In the genomic region with DNA sequence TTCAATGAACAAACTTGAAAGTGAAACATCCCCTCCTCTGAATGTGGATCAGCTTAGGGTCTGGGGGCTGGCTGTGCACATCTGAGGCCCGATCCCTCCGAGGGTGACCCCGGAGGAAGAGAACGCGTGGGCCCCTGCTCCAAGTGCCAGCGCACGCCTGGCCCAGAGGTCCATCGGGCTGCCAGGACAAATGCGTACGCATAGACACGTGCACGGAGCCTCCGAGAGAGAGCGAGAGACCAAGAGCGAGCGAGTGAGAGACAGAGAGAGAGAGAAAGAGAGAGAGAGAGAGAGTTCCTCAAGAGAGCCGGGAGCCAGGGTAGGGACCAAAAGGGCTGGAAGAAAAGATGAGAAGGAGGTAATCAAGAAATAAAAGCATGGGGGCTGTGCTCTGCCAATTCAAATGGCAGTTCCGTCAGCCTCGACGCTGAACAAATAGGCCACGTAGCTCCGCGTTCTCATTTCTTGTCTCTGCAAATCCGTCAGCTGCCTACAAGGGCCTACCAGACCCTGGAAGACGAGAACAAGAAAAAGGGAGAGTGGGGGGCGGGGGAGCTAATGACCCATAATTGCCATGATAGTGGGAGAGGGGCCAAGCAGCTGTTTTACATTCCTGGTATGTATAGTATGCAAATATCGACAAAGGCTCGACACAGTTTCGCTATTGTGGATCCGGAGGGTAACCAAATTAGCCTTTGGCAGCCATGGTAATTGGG, we compare ENCODE assay signal across 1 cellular context.
TF ChIP-seq lines count a peak whose summit lies in the region.

No MANE protein-coding gene starts in this region.

TF ChIP-seq in WTC11, 78 proteins besides CTCF, POLR2A, EP300 and RAD21 (continued from another document):
- TF ChIP-seq, protein P1, sequence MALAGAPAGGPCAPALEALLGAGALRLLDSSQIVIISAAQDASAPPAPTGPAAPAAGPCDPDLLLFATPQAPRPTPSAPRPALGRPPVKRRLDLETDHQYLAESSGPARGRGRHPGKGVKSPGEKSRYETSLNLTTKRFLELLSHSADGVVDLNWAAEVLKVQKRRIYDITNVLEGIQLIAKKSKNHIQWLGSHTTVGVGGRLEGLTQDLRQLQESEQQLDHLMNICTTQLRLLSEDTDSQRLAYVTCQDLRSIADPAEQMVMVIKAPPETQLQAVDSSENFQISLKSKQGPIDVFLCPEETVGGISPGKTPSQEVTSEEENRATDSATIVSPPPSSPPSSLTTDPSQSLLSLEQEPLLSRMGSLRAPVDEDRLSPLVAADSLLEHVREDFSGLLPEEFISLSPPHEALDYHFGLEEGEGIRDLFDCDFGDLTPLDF (CRISPR knock-in tag; IDR thresholded peaks at IDR 0.05): no peak
- TF ChIP-seq FOXP1 (CRISPR knock-in tag; IDR thresholded peaks at IDR 0.05; ENCODE audit: borderline replicate concordance): peak; percentile 22; the same call in 1 of the 2 replicates
- TF ChIP-seq, protein P2, sequence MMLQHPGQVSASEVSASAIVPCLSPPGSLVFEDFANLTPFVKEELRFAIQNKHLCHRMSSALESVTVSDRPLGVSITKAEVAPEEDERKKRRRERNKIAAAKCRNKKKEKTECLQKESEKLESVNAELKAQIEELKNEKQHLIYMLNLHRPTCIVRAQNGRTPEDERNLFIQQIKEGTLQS (CRISPR knock-in tag; conservative IDR thresholded peaks at IDR 0.05): no peak
- TF ChIP-seq, protein P3, sequence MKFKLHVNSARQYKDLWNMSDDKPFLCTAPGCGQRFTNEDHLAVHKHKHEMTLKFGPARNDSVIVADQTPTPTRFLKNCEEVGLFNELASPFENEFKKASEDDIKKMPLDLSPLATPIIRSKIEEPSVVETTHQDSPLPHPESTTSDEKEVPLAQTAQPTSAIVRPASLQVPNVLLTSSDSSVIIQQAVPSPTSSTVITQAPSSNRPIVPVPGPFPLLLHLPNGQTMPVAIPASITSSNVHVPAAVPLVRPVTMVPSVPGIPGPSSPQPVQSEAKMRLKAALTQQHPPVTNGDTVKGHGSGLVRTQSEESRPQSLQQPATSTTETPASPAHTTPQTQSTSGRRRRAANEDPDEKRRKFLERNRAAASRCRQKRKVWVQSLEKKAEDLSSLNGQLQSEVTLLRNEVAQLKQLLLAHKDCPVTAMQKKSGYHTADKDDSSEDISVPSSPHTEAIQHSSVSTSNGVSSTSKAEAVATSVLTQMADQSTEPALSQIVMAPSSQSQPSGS (CRISPR knock-in tag; IDR thresholded peaks at IDR 0.05; ENCODE audit: borderline replicate concordance, low read depth): no peak
- TF ChIP-seq, protein P4, sequence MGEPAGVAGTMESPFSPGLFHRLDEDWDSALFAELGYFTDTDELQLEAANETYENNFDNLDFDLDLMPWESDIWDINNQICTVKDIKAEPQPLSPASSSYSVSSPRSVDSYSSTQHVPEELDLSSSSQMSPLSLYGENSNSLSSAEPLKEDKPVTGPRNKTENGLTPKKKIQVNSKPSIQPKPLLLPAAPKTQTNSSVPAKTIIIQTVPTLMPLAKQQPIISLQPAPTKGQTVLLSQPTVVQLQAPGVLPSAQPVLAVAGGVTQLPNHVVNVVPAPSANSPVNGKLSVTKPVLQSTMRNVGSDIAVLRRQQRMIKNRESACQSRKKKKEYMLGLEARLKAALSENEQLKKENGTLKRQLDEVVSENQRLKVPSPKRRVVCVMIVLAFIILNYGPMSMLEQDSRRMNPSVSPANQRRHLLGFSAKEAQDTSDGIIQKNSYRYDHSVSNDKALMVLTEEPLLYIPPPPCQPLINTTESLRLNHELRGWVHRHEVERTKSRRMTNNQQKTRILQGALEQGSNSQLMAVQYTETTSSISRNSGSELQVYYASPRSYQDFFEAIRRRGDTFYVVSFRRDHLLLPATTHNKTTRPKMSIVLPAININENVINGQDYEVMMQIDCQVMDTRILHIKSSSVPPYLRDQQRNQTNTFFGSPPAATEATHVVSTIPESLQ (CRISPR knock-in tag; IDR thresholded peaks at IDR 0.05): no peak
- TF ChIP-seq JUN (CRISPR knock-in tag; IDR thresholded peaks at IDR 0.05): no peak
- peak; percentile 74; the same call in 1 of the 2 replicates for TF ChIP-seq TEAD1 (CRISPR knock-in tag; IDR thresholded peaks at IDR 0.05)
- TF ChIP-seq, protein P5, sequence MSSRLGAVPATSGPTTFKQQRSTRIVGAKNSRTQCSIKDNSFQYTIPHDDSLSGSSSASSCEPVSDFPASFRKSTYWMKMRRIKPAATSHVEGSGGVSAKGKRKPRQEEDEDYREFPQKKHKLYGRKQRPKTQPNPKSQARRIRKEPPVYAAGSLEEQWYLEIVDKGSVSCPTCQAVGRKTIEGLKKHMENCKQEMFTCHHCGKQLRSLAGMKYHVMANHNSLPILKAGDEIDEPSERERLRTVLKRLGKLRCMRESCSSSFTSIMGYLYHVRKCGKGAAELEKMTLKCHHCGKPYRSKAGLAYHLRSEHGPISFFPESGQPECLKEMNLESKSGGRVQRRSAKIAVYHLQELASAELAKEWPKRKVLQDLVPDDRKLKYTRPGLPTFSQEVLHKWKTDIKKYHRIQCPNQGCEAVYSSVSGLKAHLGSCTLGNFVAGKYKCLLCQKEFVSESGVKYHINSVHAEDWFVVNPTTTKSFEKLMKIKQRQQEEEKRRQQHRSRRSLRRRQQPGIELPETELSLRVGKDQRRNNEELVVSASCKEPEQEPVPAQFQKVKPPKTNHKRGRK (CRISPR knock-in tag; IDR thresholded peaks at IDR 0.05; ENCODE audit: borderline replicate concordance): 0 out of 2 replicates have a peak, but pooled peaks have one; percentile 64
- no peak for TF ChIP-seq SP1 (CRISPR knock-in tag; conservative IDR thresholded peaks at IDR 0.05)
- TF ChIP-seq, protein P6, sequence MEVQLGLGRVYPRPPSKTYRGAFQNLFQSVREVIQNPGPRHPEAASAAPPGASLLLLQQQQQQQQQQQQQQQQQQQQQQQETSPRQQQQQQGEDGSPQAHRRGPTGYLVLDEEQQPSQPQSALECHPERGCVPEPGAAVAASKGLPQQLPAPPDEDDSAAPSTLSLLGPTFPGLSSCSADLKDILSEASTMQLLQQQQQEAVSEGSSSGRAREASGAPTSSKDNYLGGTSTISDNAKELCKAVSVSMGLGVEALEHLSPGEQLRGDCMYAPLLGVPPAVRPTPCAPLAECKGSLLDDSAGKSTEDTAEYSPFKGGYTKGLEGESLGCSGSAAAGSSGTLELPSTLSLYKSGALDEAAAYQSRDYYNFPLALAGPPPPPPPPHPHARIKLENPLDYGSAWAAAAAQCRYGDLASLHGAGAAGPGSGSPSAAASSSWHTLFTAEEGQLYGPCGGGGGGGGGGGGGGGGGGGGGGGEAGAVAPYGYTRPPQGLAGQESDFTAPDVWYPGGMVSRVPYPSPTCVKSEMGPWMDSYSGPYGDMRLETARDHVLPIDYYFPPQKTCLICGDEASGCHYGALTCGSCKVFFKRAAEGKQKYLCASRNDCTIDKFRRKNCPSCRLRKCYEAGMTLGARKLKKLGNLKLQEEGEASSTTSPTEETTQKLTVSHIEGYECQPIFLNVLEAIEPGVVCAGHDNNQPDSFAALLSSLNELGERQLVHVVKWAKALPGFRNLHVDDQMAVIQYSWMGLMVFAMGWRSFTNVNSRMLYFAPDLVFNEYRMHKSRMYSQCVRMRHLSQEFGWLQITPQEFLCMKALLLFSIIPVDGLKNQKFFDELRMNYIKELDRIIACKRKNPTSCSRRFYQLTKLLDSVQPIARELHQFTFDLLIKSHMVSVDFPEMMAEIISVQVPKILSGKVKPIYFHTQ (CRISPR knock-in tag; IDR thresholded peaks at IDR 0.05): no peak
- no peak for TF ChIP-seq HMGA2 (CRISPR knock-in tag; IDR thresholded peaks at IDR 0.05)
